Comparison of ENCODE assay signal across 1 cellular context in the genomic region with DNA sequence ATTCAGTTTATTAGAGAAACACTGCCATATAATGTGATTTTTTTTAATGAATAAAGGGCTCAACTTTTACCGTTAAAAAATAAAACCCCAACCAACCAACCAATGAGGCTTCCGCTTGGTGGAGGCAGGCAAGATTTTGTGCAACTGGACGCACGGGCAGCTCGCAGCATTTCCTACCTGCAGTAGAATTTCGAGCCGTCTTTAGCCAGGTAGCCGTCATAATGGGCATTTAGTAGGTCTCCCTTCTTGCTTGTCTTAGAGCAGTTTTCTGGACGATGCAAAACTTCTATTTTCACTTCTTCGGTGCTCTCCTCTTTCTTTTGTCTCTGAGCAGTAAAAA.
TF ChIP-seq lines count a peak whose summit lies in the region.

No MANE protein-coding gene starts in this region.

TF ChIP-seq in IMR-90, 13 proteins besides CTCF, POLR2A, EP300 and RAD21 (continued from another document):
- TF ChIP-seq, protein P1, sequence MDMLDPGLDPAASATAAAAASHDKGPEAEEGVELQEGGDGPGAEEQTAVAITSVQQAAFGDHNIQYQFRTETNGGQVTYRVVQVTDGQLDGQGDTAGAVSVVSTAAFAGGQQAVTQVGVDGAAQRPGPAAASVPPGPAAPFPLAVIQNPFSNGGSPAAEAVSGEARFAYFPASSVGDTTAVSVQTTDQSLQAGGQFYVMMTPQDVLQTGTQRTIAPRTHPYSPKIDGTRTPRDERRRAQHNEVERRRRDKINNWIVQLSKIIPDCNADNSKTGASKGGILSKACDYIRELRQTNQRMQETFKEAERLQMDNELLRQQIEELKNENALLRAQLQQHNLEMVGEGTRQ (IDR thresholded peaks at IDR 0.05; ENCODE audit: low read depth, low read length): no peak
- TF ChIP-seq, protein P2, sequence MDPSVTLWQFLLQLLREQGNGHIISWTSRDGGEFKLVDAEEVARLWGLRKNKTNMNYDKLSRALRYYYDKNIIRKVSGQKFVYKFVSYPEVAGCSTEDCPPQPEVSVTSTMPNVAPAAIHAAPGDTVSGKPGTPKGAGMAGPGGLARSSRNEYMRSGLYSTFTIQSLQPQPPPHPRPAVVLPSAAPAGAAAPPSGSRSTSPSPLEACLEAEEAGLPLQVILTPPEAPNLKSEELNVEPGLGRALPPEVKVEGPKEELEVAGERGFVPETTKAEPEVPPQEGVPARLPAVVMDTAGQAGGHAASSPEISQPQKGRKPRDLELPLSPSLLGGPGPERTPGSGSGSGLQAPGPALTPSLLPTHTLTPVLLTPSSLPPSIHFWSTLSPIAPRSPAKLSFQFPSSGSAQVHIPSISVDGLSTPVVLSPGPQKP (IDR thresholded peaks at IDR 0.05; ENCODE audit: borderline replicate concordance, low read depth, low read length): no peak
- TF ChIP-seq RCOR1 (IDR thresholded peaks at IDR 0.05; ENCODE audit: insufficient replicate concordance, low read length) (no peak), MXI1 (IDR thresholded peaks at IDR 0.05; ENCODE audit: borderline replicate concordance, low read depth, low read length) (no peak), CHD1 (IDR thresholded peaks at IDR 0.05; ENCODE audit: low read depth, low read length) (no peak), BHLHE40 (IDR thresholded peaks at IDR 0.05; ENCODE audit: low read depth, low read length) (no peak), SMC3 (IDR thresholded peaks at IDR 0.05; ENCODE audit: low read depth, low read length) (no peak)
